8 cellular contexts compared by ENCODE assay signal in genomic region chr2:236177604-236177966, GRCh38. TPM values are rescaled to one million over a fixed set of nuclear protein-coding genes. Genes with fewer than 3 reads are reported as not detected.
A peak's percentile ranks its signal among the peaks of the same experiment; 100 is the strongest.
DNase-seq lines count a peak whose midpoint lies in the region; ATAC-seq and TF ChIP-seq lines count a peak whose summit lies in the region.

No MANE protein-coding gene starts in this region.

- H3K27ac ChIP-seq in Karpas-422 (ENCODE audit: low read length): no peak overlapping the region

- no peak overlapping the region for H3K27ac Mint-ChIP-seq in mesothelial cell of epicardium

- H3K79me2 ChIP-seq in Karpas-422 (ENCODE audit: low read length): no peaks in the 10 kb centered on the region

- no peaks in the 10 kb centered on the region for H4K20me1 ChIP-seq in Karpas-422 (ENCODE audit: insufficient read depth, low read depth, low read length)

- H3K4me2 ChIP-seq in Karpas-422 (ENCODE audit: low read depth, low read length, poor library complexity, severe bottlenecking): no peak overlapping the region

- H3K4me1 ChIP-seq in Karpas-422 (ENCODE audit: low read length): no peaks in the 10 kb centered on the region

- no peak for ATAC-seq in GM18505 (IDR thresholded peaks at IDR 0.05; ENCODE audit: unreplicated experiment)

- no peaks in the 10 kb centered on the region for H3K9me3 ChIP-seq in Karpas-422 (ENCODE audit: low read length)

- peak; percentile 10 for DNase-seq in GM12865 (ENCODE audit: low read depth)
- DNase-seq in NCI-H2029 (lab: John Stamatoyannopoulos, UW): peak; percentile 75
- peak; percentile 31 for DNase-seq in choroid plexus epithelial cell (ENCODE audit: low read depth)
- DNase-seq in mesothelial cell of epicardium (ENCODE audit: low spot score in 2 of 2, unreplicated experiment in 2 of 2): peak in 1 of 2 experiments; percentile 67
- no peak for DNase-seq in Karpas-422
- DNase-seq in foreskin melanocyte: no peak
- no peak for DNase-seq in DMS153 (lab: John Stamatoyannopoulos, UW)

- H3K9ac ChIP-seq in Karpas-422 (ENCODE audit: low read length): no peak overlapping the region

- peak overlapping the region; percentile 71 for H3K4me3 Mint-ChIP-seq in mesothelial cell of epicardium

- H3K36me3 Mint-ChIP-seq in mesothelial cell of epicardium: no peaks in the 10 kb centered on the region

- no peaks in the 10 kb centered on the region for H3K27me3 ChIP-seq in Karpas-422 (ENCODE audit: low read length)

- H3K4me3 ChIP-seq in GM12865 (ENCODE audit: low read depth, low read length): no peak overlapping the region
- H3K4me3 ChIP-seq in choroid plexus epithelial cell (ENCODE audit: low read depth, low read length): no peak overlapping the region
- no peak overlapping the region for H3K4me3 ChIP-seq in Karpas-422 (ENCODE audit: low read length)

- no peaks in the 10 kb centered on the region for H3K9me3 Mint-ChIP-seq in mesothelial cell of epicardium

- TF ChIP-seq CTCF in GM12865 (IDR thresholded peaks at IDR 0.05; ENCODE audit: insufficient read depth, low read depth, low read length, missing control alignments): peak; percentile 15
- TF ChIP-seq CTCF in choroid plexus epithelial cell (conservative IDR thresholded peaks at IDR 0.05; ENCODE audit: low read depth, low read length): peak; percentile 48
- no peak for TF ChIP-seq CTCF in mesothelial cell of epicardium (IDR thresholded peaks at IDR 0.05; ENCODE audit: unreplicated experiment)

- peaks cover 30% of the 10 kb centered on the region for H3K4me1 Mint-ChIP-seq in mesothelial cell of epicardium

- TF ChIP-seq POLR2A in GM18505 (IDR thresholded peaks at IDR 0.05; ENCODE audit: borderline replicate concordance, extremely low read depth, insufficient read depth, insufficient read length): no peak

- H3K9me2 ChIP-seq in Karpas-422 (replicated peaks; ENCODE audit: insufficient read depth, low read length): no peaks in the 10 kb centered on the region

- no peak overlapping the region for H2AFZ ChIP-seq in Karpas-422 (ENCODE audit: low read length)

- no peaks in the 10 kb centered on the region for H3K36me3 ChIP-seq in Karpas-422 (ENCODE audit: insufficient read depth, low read length)

- H3K27me3 Mint-ChIP-seq in mesothelial cell of epicardium (ENCODE audit: low read depth): peaks cover 65% of the 10 kb centered on the region

RNA-seq across cellular contexts. Expression of gene GBX2, which starts 9.4 kb away (rescaled TPM):
- total RNA-seq in mesothelial cell of epicardium: 0.40 to 1.1 TPM (median 0.79 TPM) in 3 replicates
- total RNA-seq in Karpas-422 (2014; rRNA removed; shearing (Covaris generic); ENCODE audit: low replicate concordance): not detected in 2 replicates

Comparison
In these comparisons a context has a peak if more than half of its experiments do, and no peak if none do; other contexts are left out.
1. DNase-seq: peak in GM12865 (single experiment), NCI-H2029 (single experiment) and choroid plexus epithelial cell (single experiment); none in Karpas-422 (single experiment), foreskin melanocyte (single experiment) and DMS153 (single experiment).